1 cellular context compared by ENCODE assay signal in genomic region chr12:113474635-113475436, GRCh38.
TF ChIP-seq lines count a peak whose summit lies in the region.

No MANE protein-coding gene starts in this region.

TF ChIP-seq in H1, 55 proteins besides CTCF, POLR2A, EP300 and RAD21:
- TF ChIP-seq SUZ12 (IDR thresholded peaks at IDR 0.05; ENCODE audit: low read length) = peak; percentile 69
- peak; percentile 82 for TF ChIP-seq RNF2 (IDR thresholded peaks at IDR 0.05; ENCODE audit: borderline replicate concordance, low read depth, low read length, missing control alignments, poor library complexity, severe bottlenecking)
- peak; percentile 3; the same call in 1 of the 2 replicates for TF ChIP-seq CBX8 (IDR thresholded peaks at IDR 0.05; ENCODE audit: borderline replicate concordance, low read depth, low read length)
- no peak for TF ChIP-seq RXRA (IDR thresholded peaks at IDR 0.05; ENCODE audit: insufficient read depth, low read depth, low read length)
- peak; percentile 73 for TF ChIP-seq EZH2 (IDR thresholded peaks at IDR 0.05; ENCODE audit: low read depth, low read length, severe bottlenecking)
- no peak for TF ChIP-seq POLR2AphosphoS5 (IDR thresholded peaks at IDR 0.05; ENCODE audit: low read depth, low read length)
